1 cellular context compared by ENCODE assay signal in genomic region chr1:236009857-236010256, GRCh38.
A peak's percentile ranks its signal among the peaks of the same experiment; 100 is the strongest.
TF ChIP-seq lines count a peak whose summit lies in the region.

No MANE protein-coding gene starts in this region.

TF ChIP-seq in IMR-90, 13 proteins besides CTCF, POLR2A, EP300 and RAD21 (continued from another document):
- TF ChIP-seq ELK1 (IDR thresholded peaks at IDR 0.05; ENCODE audit: borderline replicate concordance, low read depth, low read length) (no peak), NFE2L2 (IDR thresholded peaks at IDR 0.05; ENCODE audit: low read depth, low read length) (no peak), MAZ (IDR thresholded peaks at IDR 0.05; ENCODE audit: borderline replicate concordance, low read depth, low read length) (no peak), MXI1 (IDR thresholded peaks at IDR 0.05; ENCODE audit: borderline replicate concordance, low read depth, low read length) (no peak), CEBPB (IDR thresholded peaks at IDR 0.05; ENCODE audit: low read depth, low read length) (peak; percentile 97)
